Comparison of ENCODE assay signal across 22 cellular contexts in the genomic region with DNA sequence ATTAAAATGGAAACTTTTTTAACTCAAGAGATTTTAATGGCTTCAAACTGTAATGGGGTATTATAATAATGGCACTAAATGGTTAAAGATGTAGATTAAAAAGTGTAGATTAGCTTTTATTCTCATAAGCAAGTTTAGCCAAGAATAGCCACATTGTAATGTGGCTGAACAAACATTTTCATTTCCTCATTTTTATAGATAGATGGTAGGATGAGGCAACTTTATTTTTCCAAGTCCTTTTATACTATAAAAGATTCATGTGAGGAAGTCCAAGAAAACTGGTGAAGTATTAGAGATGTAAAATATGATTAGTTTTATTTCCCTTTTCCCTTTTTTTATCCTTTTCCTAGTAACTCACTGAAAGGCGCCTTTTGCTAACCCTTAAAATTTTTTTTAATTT.
"Had no signal": no experiment of that assay in that cellular context is flagged by ENCODE, and none has a peak within 500 bp of the region (broad histone marks: within the 10 kb centered on the region; RNA-seq: fewer than 3 reads in every experiment).

No MANE protein-coding gene starts in this region.

- H3K4me3 ChIP-seq: coronary artery, transverse colon, vagina had no signal

- H3K9me3 ChIP-seq: transverse colon, vagina had no signal

- H3K27ac ChIP-seq: coronary artery, transverse colon, vagina had no signal

- H3K4me1 ChIP-seq: transverse colon, vagina had no signal

- ATAC-seq: activated CD8-positive, alpha-beta T cell treated with anti-CD3 and anti-CD28 coated beads, Interleukin-2, amount 10 ng/mL, durations not matched to agents 7 days and 5 days; natural killer cell had no signal

- H3K27me3 ChIP-seq: transverse colon, vagina had no signal

- DNase-seq: activated B cell treated with CpG ODN at 0.5 μM for 24 hours; activated CD4-positive, alpha-beta T cell treated with anti-CD3 and anti-CD28 coated beads for 48 hours; activated CD8-positive, alpha-beta memory T cell treated with anti-CD3 and anti-CD28 coated beads, Interleukin-2, amount 50 U/mL, for 4 hours; activated CD8-positive, alpha-beta T cell treated with anti-CD3 and anti-CD28 coated beads, Interleukin-2, amount 10 ng/mL, durations not matched to agents 7 days and 5 days; activated gamma-delta T cell treated with Interleukin-2 at 50 U/mL for 16 hours; activated naive CD8-positive, alpha-beta T cell treated with anti-CD3 and anti-CD28 coated beads for 36 hours; amygdala; central memory CD4-positive, alpha-beta T cell; effector CD4-positive, alpha-beta T cell; foreskin fibroblast; kidney glomerular epithelial cell; mesendoderm; natural killer cell; posterior cingulate gyrus; retina; stimulated activated CD4-positive, alpha-beta T cell treated with anti-CD3 and anti-CD28 coated beads, Interleukin-4, amount 100 ng/mL, for 24 hours; stimulated activated CD8-positive, alpha-beta memory T cell treated with anti-CD3 and anti-CD28 coated beads, Interleukin-4, amount 100 ng/mL, for 48 hours; stimulated activated naive CD4-positive, alpha-beta T cell treated with Interleukin-2 at 50 U/mL for 16 hours; substantia nigra; transverse colon had no signal

- H3K36me3 ChIP-seq: transverse colon had no signal
